ENCODE assay signal across 13 cellular contexts in the genomic region with DNA sequence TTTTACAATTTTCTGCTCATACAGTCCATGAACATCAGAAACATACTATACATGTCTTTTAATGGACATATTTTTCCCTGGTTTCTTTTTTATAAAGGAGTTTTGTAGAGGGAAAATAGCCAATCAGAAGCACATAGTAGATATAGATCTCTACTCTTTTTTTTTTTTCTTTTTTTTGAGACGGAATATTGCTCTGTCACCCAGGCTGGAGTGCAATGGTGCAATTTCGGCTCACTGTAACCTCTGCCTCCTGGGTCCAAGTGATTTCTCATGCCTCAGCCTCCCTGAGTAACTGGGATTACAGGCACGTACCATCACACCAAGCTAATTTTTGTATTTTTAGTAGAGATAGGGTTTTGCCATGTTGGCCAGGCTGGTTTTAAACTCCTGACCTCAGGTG.
"Had no signal": no experiment of that assay in that cellular context is flagged by ENCODE, and none has a peak within 500 bp of the region (broad histone marks: within the 10 kb centered on the region; RNA-seq: fewer than 3 reads in every experiment).

No MANE protein-coding gene starts in this region.

- H3K9me3 Mint-ChIP-seq: naive thymus-derived CD8-positive, alpha-beta T cell; stimulated activated effector memory CD8-positive, alpha-beta T cell treated with anti-CD3 and anti-CD28 coated beads, Interleukin-12 subunit alpha, Interleukin-12 subunit beta, amount 100 ng/mL, for 72 hours had no signal

- H3K4me3 Mint-ChIP-seq: naive thymus-derived CD8-positive, alpha-beta T cell; stimulated activated effector memory CD8-positive, alpha-beta T cell treated with anti-CD3 and anti-CD28 coated beads, Interleukin-12 subunit alpha, Interleukin-12 subunit beta, amount 100 ng/mL, for 72 hours had no signal

- H3K27me3 Mint-ChIP-seq: naive thymus-derived CD8-positive, alpha-beta T cell had no signal

- H3K27ac Mint-ChIP-seq: stimulated activated effector memory CD8-positive, alpha-beta T cell treated with anti-CD3 and anti-CD28 coated beads, Interleukin-12 subunit alpha, Interleukin-12 subunit beta, amount 100 ng/mL, for 72 hours had no signal

- DNase-seq: activated effector memory CD4-positive, alpha-beta T cell treated with anti-CD3 and anti-CD28 coated beads, Interleukin-2, amount 50 U/mL, for 16 hours; activated T-cell treated with anti-CD3 and anti-CD28 coated beads for 4 hours; amygdala; dermis blood vessel endothelial cell; effector memory CD4-positive, alpha-beta T cell; esophagus squamous epithelium; heart right ventricle; naive thymus-derived CD8-positive, alpha-beta T cell; psoas muscle; T1000; thyroid gland had no signal

- H3K36me3 Mint-ChIP-seq: stimulated activated effector memory CD8-positive, alpha-beta T cell treated with anti-CD3 and anti-CD28 coated beads, Interleukin-12 subunit alpha, Interleukin-12 subunit beta, amount 100 ng/mL, for 72 hours had no signal

- ATAC-seq: heart right ventricle; naive thymus-derived CD8-positive, alpha-beta T cell; psoas muscle; SK-N-SH treated with all-trans-retinoic acid at 6 μM for 48 hours had no signal
